Comparison of ENCODE assay signal across 9 cellular contexts in the genomic region with DNA sequence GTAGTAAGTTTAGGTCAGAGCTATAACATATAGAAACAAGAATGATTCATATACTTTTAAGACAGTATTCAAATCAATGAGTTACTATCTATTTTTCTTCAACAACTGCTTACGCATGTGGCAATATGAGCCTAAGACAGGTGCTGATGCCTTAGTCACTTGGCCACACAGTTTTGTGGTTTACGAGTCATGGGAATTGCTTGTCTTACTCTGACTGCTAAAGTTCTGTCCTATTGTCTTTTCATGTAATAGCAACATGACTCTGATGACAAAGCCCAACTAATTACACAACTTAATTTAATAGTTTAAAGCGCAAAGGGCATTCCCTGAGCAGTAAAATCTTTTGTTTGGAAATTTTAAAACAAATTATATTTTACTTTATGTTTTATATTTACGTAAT.
DNase-seq lines count a peak whose midpoint lies in the region; ATAC-seq and TF ChIP-seq lines count a peak whose summit lies in the region.
"Had no signal": no experiment of that assay in that cellular context is flagged by ENCODE, and none has a peak within 500 bp of the region (broad histone marks: within the 10 kb centered on the region; RNA-seq: fewer than 3 reads in every experiment).

No MANE protein-coding gene starts in this region.

- peak; percentile 12 for DNase-seq in DMS53 (lab: John Stamatoyannopoulos, UW)
- DNase-seq in DMS53 treated with DMSO at 0.1 percent for 48 hours (lab: John Stamatoyannopoulos, UW; ENCODE audit: unreplicated experiment): no peak
- peak; percentile 52 to 64 for DNase-seq in activated T-cell treated with anti-CD3 and anti-CD28 coated beads, Interleukin-2, amount 50 U/mL, for 72 hours
- DNase-seq in prostate gland (ENCODE audit: low spot score): no peak
- DNase-seq in vagina (ENCODE audit: extremely low spot score in 2 of 2): no peak
- DNase-seq in CD14-positive monocyte (ENCODE audit: low spot score): no peak
- no peak for DNase-seq in OCI-M2 (lab: John Stamatoyannopoulos, UW; ENCODE audit: unreplicated experiment)

- 41% methylated on average over 4 of the region's 4 CpGs for WGBS in prostate gland

- H3K36me3 ChIP-seq in prostate gland: no peaks in the 10 kb centered on the region
- no peaks in the 10 kb centered on the region for H3K36me3 ChIP-seq in vagina

- H3K27ac Mint-ChIP-seq in activated T-cell treated with anti-CD3 and anti-CD28 coated beads, Interleukin-2, amount 50 U/mL, for 72 hours: no peak overlapping the region
- H3K27ac Mint-ChIP-seq in CD14-positive monocyte: no peak overlapping the region

- intact Hi-C loops in prostate gland (cut with DNase I) (no loop called here), vagina (cut with DNase I) (no loop called here), CD14-positive monocyte (cut with micrococcal nuclease) (no loop called here)

- no peak overlapping the region for H3K4me3 ChIP-seq in prostate gland
- H3K4me3 ChIP-seq in vagina: no peak overlapping the region

- no peak overlapping the region for H3K4me3 Mint-ChIP-seq in activated T-cell treated with anti-CD3 and anti-CD28 coated beads, Interleukin-2, amount 50 U/mL, for 72 hours
- no peak overlapping the region for H3K4me3 Mint-ChIP-seq in CD14-positive monocyte

- H3K4me1 ChIP-seq in prostate gland (replicated peaks): no peaks in the 10 kb centered on the region
- H3K4me1 ChIP-seq in vagina: peaks cover 17% of the 10 kb centered on the region

- H3K27me3 ChIP-seq in prostate gland (replicated peaks; ENCODE audit: insufficient read depth) (no peaks in the 10 kb centered on the region), vagina (no peaks in the 10 kb centered on the region)

- peaks cover 0 to 2% of the 10 kb centered on the region in 2 donors for H3K9me3 Mint-ChIP-seq in activated T-cell treated with anti-CD3 and anti-CD28 coated beads, Interleukin-2, amount 50 U/mL, for 72 hours
- peaks cover 0 to 2% (median 0%) of the 10 kb centered on the region in 7 donors for H3K9me3 Mint-ChIP-seq in CD14-positive monocyte

- peak; percentile 55 for ATAC-seq in HG03354 (IDR thresholded peaks at IDR 0.05; ENCODE audit: poor library complexity, severe bottlenecking, unreplicated experiment)
- ATAC-seq in activated T-cell treated with anti-CD3 and anti-CD28 coated beads, Interleukin-2, amount 50 U/mL, for 72 hours (replicated peaks in 1 of 2): peak; percentile 100

- no peaks in the 10 kb centered on the region for H3K9me3 ChIP-seq in prostate gland
- no peaks in the 10 kb centered on the region for H3K9me3 ChIP-seq in vagina

- H3K4me1 Mint-ChIP-seq in activated T-cell treated with anti-CD3 and anti-CD28 coated beads, Interleukin-2, amount 50 U/mL, for 72 hours (ENCODE audit: low read depth): peaks cover 11% of the 10 kb centered on the region
- H3K4me1 Mint-ChIP-seq in CD14-positive monocyte: peaks cover 11% of the 10 kb centered on the region

- peak overlapping the region; percentile 6 to 46 for H3K27ac ChIP-seq in prostate gland
- no peak overlapping the region for H3K27ac ChIP-seq in vagina
- H3K27ac ChIP-seq: 22Rv1 had no signal

- TF ChIP-seq POLR2A in prostate gland (IDR thresholded peaks at IDR 0.05) (no peak), vagina (IDR thresholded peaks at IDR 0.05) (no peak)

- TF ChIP-seq CTCF in prostate gland (IDR thresholded peaks at IDR 0.05) (no peak), vagina (IDR thresholded peaks at IDR 0.05) (no peak), CD14-positive monocyte (IDR thresholded peaks at IDR 0.05) (no peak)

- no peaks in the 10 kb centered on the region for H3K27me3 Mint-ChIP-seq in activated T-cell treated with anti-CD3 and anti-CD28 coated beads, Interleukin-2, amount 50 U/mL, for 72 hours (ENCODE audit: low read depth)
- H3K27me3 Mint-ChIP-seq in CD14-positive monocyte (ENCODE audit: low read depth in 3 of 3): peaks cover 0 to under 1% (median 0%) of the 10 kb centered on the region in 3 donors

- H3K36me3 Mint-ChIP-seq in activated T-cell treated with anti-CD3 and anti-CD28 coated beads, Interleukin-2, amount 50 U/mL, for 72 hours (ENCODE audit: insufficient read depth in 2 of 2): peaks cover under 1 to 2% of the 10 kb centered on the region in 2 donors
- H3K36me3 Mint-ChIP-seq in CD14-positive monocyte: no peaks in the 10 kb centered on the region

Comparison
In these comparisons a context has a peak if more than half of its experiments do, and no peak if none do; other contexts are left out.
1. DNase-seq: peak in DMS53 (single experiment) and activated T-cell treated with anti-CD3 and anti-CD28 coated beads, Interleukin-2, amount 50 U/mL, for 72 hours (2 of 2); none in DMS53 treated with DMSO at 0.1 percent for 48 hours (single experiment), prostate gland (single experiment), vagina (0 of 2), CD14-positive monocyte (single experiment) and OCI-M2 (single experiment).